ENCODE assay signal across 26 cellular contexts in genomic region chr13:89113744-89114143, GRCh38.
DNase-seq lines count a peak whose midpoint lies in the region; FAIRE-seq and TF ChIP-seq lines count a peak whose summit lies in the region.
"Had no signal": no experiment of that assay in that cellular context is flagged by ENCODE, and none has a peak within 500 bp of the region (broad histone marks: within the 10 kb centered on the region; RNA-seq: fewer than 3 reads in every experiment).

No MANE protein-coding gene starts in this region.

- H3K4me1 ChIP-seq in endodermal cell (ENCODE audit: control insufficient read depth, insufficient read depth, low read length), result no peaks in the 10 kb centered on the region

- no peak overlapping the region for H3K27ac Mint-ChIP-seq in endodermal cell

- H3K36me3 ChIP-seq in endodermal cell (ENCODE audit: control insufficient read depth, insufficient read depth, low read length), result no peaks in the 10 kb centered on the region

- peaks cover 3% of the 10 kb centered on the region for H3K4me1 Mint-ChIP-seq in endodermal cell

- no peak overlapping the region for H3K4me3 ChIP-seq in endodermal cell (ENCODE audit: low read length)

- no peak overlapping the region for H3K27ac ChIP-seq in endodermal cell (ENCODE audit: low read depth, low read length)
- H3K27ac ChIP-seq: 22Rv1, KMS-11 had no signal

- no peak overlapping the region for H3K9ac ChIP-seq in endodermal cell (ENCODE audit: extremely low read depth, low read length, poor library complexity, severe bottlenecking)
- H3K9ac ChIP-seq: KMS-11 had no signal

- H3K27me3 ChIP-seq in endodermal cell (ENCODE audit: control insufficient read depth, insufficient read depth, low read length, poor library complexity, severe bottlenecking), result no peaks in the 10 kb centered on the region

- TF ChIP-seq CTCF in endodermal cell (conservative IDR thresholded peaks at IDR 0.05), result no peak

- no peaks in the 10 kb centered on the region for H3K9me3 ChIP-seq in endodermal cell (ENCODE audit: control insufficient read depth, low read length)

- 41 to 53% methylated on average over 4 to 5 of the region's 5 CpGs for WGBS in endodermal cell (ENCODE audit: insufficient coverage in 1 of 2, insufficient read length in 1 of 2), 2 experiments

- FAIRE-seq in RCC 7860 (lab: Jason Lieb, UNC), result no peak
- FAIRE-seq: GM18507 had no signal

- no peaks in the 10 kb centered on the region for H3K27me3 Mint-ChIP-seq in endodermal cell (ENCODE audit: insufficient read depth)

- H3K4me3 Mint-ChIP-seq in endodermal cell, result no peak overlapping the region

- H3K9me3 Mint-ChIP-seq in endodermal cell, result peaks cover 3% of the 10 kb centered on the region

- no peaks in the 10 kb centered on the region for H3K36me3 Mint-ChIP-seq in endodermal cell (ENCODE audit: low read depth)

- peak; percentile 54 to 57 for DNase-seq in NCI-H526 (lab: John Stamatoyannopoulos, UW)
- no peak for DNase-seq in NCI-H526 treated with DMSO at 0.1 percent for 48 hours (lab: John Stamatoyannopoulos, UW)
- peak; percentile 45 for DNase-seq in endodermal cell
- peak; percentile 19 for DNase-seq in iPS-NIHi7 (ENCODE audit: extremely low spot score)
- no peak for DNase-seq in RCC 7860 (ENCODE audit: low spot score)
- DNase-seq in DMS114 treated with DMSO at 0.1 percent for 48 hours (lab: John Stamatoyannopoulos, UW; ENCODE audit: unreplicated experiment), result no peak
- no peak for DNase-seq in NCI-H2227 (lab: John Stamatoyannopoulos, UW; ENCODE audit: unreplicated experiment)
- no peak for DNase-seq in NCI-H1436 treated with DMSO at 0.1 percent for 48 hours (lab: John Stamatoyannopoulos, UW)
- DNase-seq: Calu3, DMS153, DND-41, GOT3, IMR-90, NCI-H1092, NCI-H1417 treated with DMSO at 0.1 percent for 48 hours, NCI-H187, NCI-H2081 treated with DMSO at 0.1 percent for 48 hours, NCI-H2171, NCI-H345, NCI-H510A treated with DMSO at 0.1 percent for 48 hours, NCI-H774, PC-3, T-helper 1 cell had no signal

Comparison
In these comparisons a context has a peak if more than half of its experiments do, and no peak if none do; other contexts are left out.
1. DNase-seq: peak in NCI-H526 (2 of 2), endodermal cell (single experiment) and iPS-NIHi7 (single experiment); none in NCI-H526 treated with DMSO at 0.1 percent for 48 hours (single experiment), RCC 7860 (single experiment), DMS114 treated with DMSO at 0.1 percent for 48 hours (single experiment), NCI-H2227 (single experiment) and NCI-H1436 treated with DMSO at 0.1 percent for 48 hours (single experiment).